3 cellular contexts compared by ENCODE assay signal in the genomic region with DNA sequence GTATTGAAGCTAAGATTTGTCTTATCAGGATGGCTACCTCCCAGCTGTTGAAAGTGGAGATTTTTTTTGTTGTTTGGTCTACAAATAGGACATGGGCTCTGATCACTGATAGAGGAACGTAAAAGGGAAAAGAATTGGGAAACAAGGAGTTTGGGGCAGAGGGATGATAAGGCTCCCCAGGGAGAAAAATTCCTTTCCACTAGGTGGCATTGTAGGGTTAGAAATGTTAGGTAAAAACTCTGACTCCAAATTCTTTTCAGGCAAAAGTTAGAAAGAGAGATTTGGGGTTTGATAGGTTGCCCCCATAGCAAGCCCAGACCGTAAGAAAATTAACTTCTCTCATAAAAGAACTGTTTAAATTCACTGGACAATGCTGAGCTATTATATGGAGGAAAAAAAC.
TF ChIP-seq lines count a peak whose summit lies in the region.

No MANE protein-coding gene starts in this region.

TF ChIP-seq in SK-N-SH, 30 proteins besides CTCF, POLR2A, EP300 and RAD21:
- TF ChIP-seq FOSL2 (IDR thresholded peaks at IDR 0.05; ENCODE audit: borderline replicate concordance, low read depth) (no peak), RXRA (IDR thresholded peaks at IDR 0.05; ENCODE audit: borderline replicate concordance, low read depth) (no peak), FOXJ3 (CRISPR knock-in tag; IDR thresholded peaks at IDR 0.05) (no peak), YY1 (IDR thresholded peaks at IDR 0.05; ENCODE audit: low read depth) (no peak), SMC3 (IDR thresholded peaks at IDR 0.05; ENCODE audit: low read depth, low read length) (no peak), RFX5 (IDR thresholded peaks at IDR 0.05; ENCODE audit: low read length) (no peak), NFIC (IDR thresholded peaks at IDR 0.05; ENCODE audit: borderline replicate concordance) (no peak)

TF ChIP-seq in SK-N-SH treated with all-trans-retinoic acid at 6 μM for 48 hours, 23 proteins besides CTCF, POLR2A, EP300 and RAD21:
- TF ChIP-seq TSHZ2 (CRISPR knock-in tag; IDR thresholded peaks at IDR 0.05) = no peak
- TF ChIP-seq SNAI2 (CRISPR knock-in tag; IDR thresholded peaks at IDR 0.05) = no peak
- no peak for TF ChIP-seq ARNTL (CRISPR knock-in tag; IDR thresholded peaks at IDR 0.05; ENCODE audit: borderline replicate concordance, low read depth)
- no peak for TF ChIP-seq GLIS3 (CRISPR knock-in tag; IDR thresholded peaks at IDR 0.05)
- TF ChIP-seq PPARA (CRISPR knock-in tag; IDR thresholded peaks at IDR 0.05; ENCODE audit: borderline replicate concordance) = no peak

TF ChIP-seq in K562, 482 proteins besides CTCF, POLR2A, EP300 and RAD21:
- TF ChIP-seq SMC3 (conservative IDR thresholded peaks at IDR 0.05; ENCODE audit: insufficient read depth, low read depth, low read length) (0 out of 2 replicates have a peak, but pooled peaks have one; percentile 3), TCF7L2 (IDR thresholded peaks at IDR 0.05; ENCODE audit: low read depth, low read length) (no peak)
